1 cellular context compared by ENCODE assay signal in genomic region chr9:133878402-133878801, GRCh38.
TF ChIP-seq lines count a peak whose summit lies in the region.

No MANE protein-coding gene starts in this region.

TF ChIP-seq in GM23338, 12 proteins besides CTCF, POLR2A, EP300 and RAD21 (continued from another document):
- TF ChIP-seq ZNF462 (CRISPR knock-in tag; IDR thresholded peaks at IDR 0.05) (no peak), ZNF331 (CRISPR knock-in tag; IDR thresholded peaks at IDR 0.05; ENCODE audit: low read depth) (no peak), POLR2AphosphoS5 (IDR thresholded peaks at IDR 0.05; ENCODE audit: low read depth) (no peak), NANOG (IDR thresholded peaks at IDR 0.05; ENCODE audit: borderline replicate concordance) (no peak), STAT1 (IDR thresholded peaks at IDR 0.05; ENCODE audit: unreplicated experiment) (no peak), REST (IDR thresholded peaks at IDR 0.05; ENCODE audit: unreplicated experiment) (no peak), ETS1 (IDR thresholded peaks at IDR 0.05) (no peak)
